9 cellular contexts compared by ENCODE assay signal in genomic region chr3:196422976-196423781, GRCh38. TPM values are rescaled to one million over a fixed set of nuclear protein-coding genes. Genes with fewer than 3 reads are reported as not detected.
DNase-seq lines count a peak whose midpoint lies in the region; ATAC-seq and TF ChIP-seq lines count a peak whose summit lies in the region.
"Had no signal": no experiment of that assay in that cellular context is flagged by ENCODE, and none has a peak within 500 bp of the region (broad histone marks: within the 10 kb centered on the region; RNA-seq: fewer than 3 reads in every experiment).

No MANE protein-coding gene starts in this region.

- intact Hi-C loops in heart right ventricle (cut with DNase I), result no loop called here
- intact Hi-C loops in sigmoid colon (cut with DNase I), result no loop called here

- in situ Hi-C loops in KBM-7 (cut with MboI; ENCODE audit: low pct_unique_long_range_greater_than_20kb, low sequenced_read_pairs), result no loop called here

- H3K4me3 ChIP-seq in heart right ventricle (no peak overlapping the region), sigmoid colon (no peak overlapping the region)

- ATAC-seq in heart right ventricle, result peak; percentile 87 to 98 (median 96)
- ATAC-seq in HG02981 (IDR thresholded peaks at IDR 0.05; ENCODE audit: unreplicated experiment), result no peak
- ATAC-seq in GM18502 (IDR thresholded peaks at IDR 0.05; ENCODE audit: poor library complexity, unreplicated experiment), result no peak
- ATAC-seq: activated naive CD4-positive, alpha-beta T cell treated with anti-CD3 and anti-CD28 coated beads, Interleukin-2, amount 50 U/mL, for 72 hours had no signal

- no peak for TF ChIP-seq POLR2A in sigmoid colon (IDR thresholded peaks at IDR 0.05)

- DNase-seq in KBM-7, result peak; percentile 28
- DNase-seq in RPMI7951 (ENCODE audit: low read depth), result peak; percentile 33
- peak; percentile 82 to 87 for DNase-seq in heart right ventricle
- peak; percentile 86 for DNase-seq in sigmoid colon
- no peak for DNase-seq in midbrain (lab: John Stamatoyannopoulos, UW)
- no peak for DNase-seq in NCI-H1048 (lab: John Stamatoyannopoulos, UW)

- peak in 2 of 9 donors; percentile 9 to 17 for TF ChIP-seq CTCF in heart right ventricle (IDR thresholded peaks at IDR 0.05)
- no peak for TF ChIP-seq CTCF in sigmoid colon (IDR thresholded peaks at IDR 0.05)

- H3K4me1 ChIP-seq in heart right ventricle (peaks cover 3 to 80% (median 49%) of the 10 kb centered on the region in 9 donors), sigmoid colon (peaks cover 0 to 58% (median 44%) of the 10 kb centered on the region in 4 donors)

- no peaks in the 10 kb centered on the region for H3K9me3 ChIP-seq in heart right ventricle
- no peaks in the 10 kb centered on the region for H3K9me3 ChIP-seq in sigmoid colon

- 30 to 49% methylated on average over 10 of the region's 10 CpGs for WGBS in heart right ventricle, 2 donors
- 73 to 75% methylated on average over 10 of the region's 10 CpGs for WGBS in sigmoid colon, 2 donors

- peaks cover 0 to 25% (median 0%) of the 10 kb centered on the region in 9 donors for H3K36me3 ChIP-seq in heart right ventricle
- H3K36me3 ChIP-seq in sigmoid colon, result peaks cover 0 to 16% (median 0%) of the 10 kb centered on the region in 4 donors

- H3K27me3 ChIP-seq in heart right ventricle (no peaks in the 10 kb centered on the region), sigmoid colon (no peaks in the 10 kb centered on the region)

- no peak for TF ChIP-seq EP300 in sigmoid colon (IDR thresholded peaks at IDR 0.05)

- H3K27ac ChIP-seq in heart right ventricle (peak overlapping the region in 9 of 10 donors; percentile 38 to 83 (median 69)), sigmoid colon (peak overlapping the region in 3 of 4 donors; percentile 48 to 75 (median 54))

RNA-seq across cellular contexts. Expression of gene UBXN7, which starts 9.0 kb away (rescaled TPM):
- total RNA-seq in RPMI7951 (2014; rRNA removed; shearing (Covaris generic)), result 10.8 and 12.3 TPM in 2 replicates
- total RNA-seq in heart right ventricle (10 to 100 TPM; 25.2 to 41.7 (median 32.5) TPM), sigmoid colon (10 to 100 TPM; 14.7 to 22.4 (median 16.7) TPM)
- polyA plus RNA-seq in heart right ventricle (10 to 100 TPM in 1 of 2 donors, 1 to 10 TPM in 1; 2.0 to 14.5 TPM), sigmoid colon (10 to 100 TPM in 1 of 3 donors, 1 to 10 TPM in 2; 3.9 to 11.4 (median 4.2) TPM)

Comparison
In these comparisons a context has a peak if more than half of its experiments do, and no peak if none do; other contexts are left out.
1. DNase-seq: peak in KBM-7 (single experiment), RPMI7951 (single experiment), heart right ventricle (2 of 2) and sigmoid colon (single experiment); none in midbrain (single experiment) and NCI-H1048 (single experiment).
2. ATAC-seq: peak in heart right ventricle (8 of 8); none in HG02981 (single experiment) and GM18502 (single experiment).